8 cellular contexts compared by ENCODE assay signal in genomic region chr1:32818804-32819541, GRCh38. TPM values are rescaled to one million over a fixed set of nuclear protein-coding genes. Genes with fewer than 3 reads are reported as not detected.
DNase-seq lines count a peak whose midpoint lies in the region; ATAC-seq, FAIRE-seq and TF ChIP-seq lines count a peak whose summit lies in the region.

No MANE protein-coding gene starts in this region.

- no peaks in the 10 kb centered on the region for H3K9me3 ChIP-seq in small intestine (ENCODE audit: control insufficient read depth, low read depth)

- peak overlapping the region; percentile 99 for H3K4me3 ChIP-seq in fibroblast of villous mesenchyme (ENCODE audit: low read depth, low read length)
- H3K4me3 ChIP-seq in small intestine (ENCODE audit: low read depth in 1 of 2, low read length in 2 of 2) = peak overlapping the region in 1 of 2 donors; percentile 81

- DNase-seq in activated gamma-delta T cell treated with Interleukin-2 at 50 U/mL for 16 hours = peak; percentile 22
- no peak for DNase-seq in activated gamma-delta T cell (lab: John Stamatoyannopoulos, UW)
- peak; percentile 61 for DNase-seq in SKM-1 (lab: John Stamatoyannopoulos, UW; ENCODE audit: unreplicated experiment)
- DNase-seq in fibroblast of villous mesenchyme (ENCODE audit: low read depth) = no peak
- DNase-seq in small intestine = peak; percentile 30
- DNase-seq in NCI-H2196 treated with DMSO at 0.1 percent for 48 hours (lab: John Stamatoyannopoulos, UW; ENCODE audit: unreplicated experiment) = no peak
- DNase-seq in HT-29 (ENCODE audit: low spot score) = no peak

- H3K36me3 ChIP-seq in small intestine (ENCODE audit: control insufficient read depth in 2 of 2, insufficient read depth in 2 of 2, low read length in 2 of 2) = no peaks in the 10 kb centered on the region

- ATAC-seq in HG02938 (IDR thresholded peaks at IDR 0.05; ENCODE audit: unreplicated experiment) = peak; percentile 41

- no peak for TF ChIP-seq CTCF in fibroblast of villous mesenchyme (IDR thresholded peaks at IDR 0.05; ENCODE audit: insufficient read depth, low read depth, low read length)

- H3K27me3 ChIP-seq in small intestine (ENCODE audit: control insufficient read depth in 2 of 2, insufficient read depth in 2 of 2, low read length in 2 of 2) = no peaks in the 10 kb centered on the region

- WGBS in small intestine, 3 donors = 60 to 61% (median 60%) methylated on average over 11 of the region's 11 CpGs

- peaks cover 0 to 6% of the 10 kb centered on the region in 2 donors for H3K4me1 ChIP-seq in small intestine (ENCODE audit: control insufficient read depth in 2 of 2, insufficient read depth in 1 of 2, low read depth in 1 of 2, low read length in 1 of 2)

- no peak for FAIRE-seq in small intestine (lab: Jason Lieb, UNC)

- H3K27ac ChIP-seq in small intestine (ENCODE audit: low read depth in 1 of 2, low read length in 1 of 2) = peak overlapping the region in 1 of 2 donors; percentile 95

RNA-seq across cellular contexts. Expression of gene S100PBP, which starts 1.5 kb away (rescaled TPM):
- 32.9 and 46.6 TPM in 2 replicates for total RNA-seq in fibroblast of villous mesenchyme
- polyA plus RNA-seq in small intestine = 1 to 10 TPM; 4.3 to 7.4 (median 7.1) TPM
- 7.4 and 7.9 TPM in 2 replicates for total RNA-seq in HT-29 (2014; rRNA removed; shearing (Covaris generic))

RNA-seq across cellular contexts. Expression of gene YARS1, which starts 1.8 kb away (rescaled TPM):
- 137 and 182 TPM in 2 replicates for total RNA-seq in fibroblast of villous mesenchyme
- 10 to 100 TPM; 39.4 to 79.9 (median 66.2) TPM for polyA plus RNA-seq in small intestine
- total RNA-seq in HT-29 (2014; rRNA removed; shearing (Covaris generic)) = 148 and 154 TPM in 2 replicates

RNA-seq across cellular contexts. Expression of gene FNDC5, which starts 51.7 kb away (rescaled TPM):
- 0.43 and 0.64 TPM in 2 replicates for total RNA-seq in fibroblast of villous mesenchyme
- 1 to 10 TPM in 2 of 3 donors, not detected in 1; 1.1 to 1.2 TPM for polyA plus RNA-seq in small intestine
- not detected in 2 replicates for total RNA-seq in HT-29 (2014; rRNA removed; shearing (Covaris generic))

Comparison
In these comparisons a context has a peak if more than half of its experiments do, and no peak if none do; other contexts are left out.
1. DNase-seq: peak in activated gamma-delta T cell treated with Interleukin-2 at 50 U/mL for 16 hours (single experiment), SKM-1 (single experiment) and small intestine (single experiment); none in activated gamma-delta T cell (single experiment), fibroblast of villous mesenchyme (single experiment), NCI-H2196 treated with DMSO at 0.1 percent for 48 hours (single experiment) and HT-29 (single experiment).